In the genomic region with DNA sequence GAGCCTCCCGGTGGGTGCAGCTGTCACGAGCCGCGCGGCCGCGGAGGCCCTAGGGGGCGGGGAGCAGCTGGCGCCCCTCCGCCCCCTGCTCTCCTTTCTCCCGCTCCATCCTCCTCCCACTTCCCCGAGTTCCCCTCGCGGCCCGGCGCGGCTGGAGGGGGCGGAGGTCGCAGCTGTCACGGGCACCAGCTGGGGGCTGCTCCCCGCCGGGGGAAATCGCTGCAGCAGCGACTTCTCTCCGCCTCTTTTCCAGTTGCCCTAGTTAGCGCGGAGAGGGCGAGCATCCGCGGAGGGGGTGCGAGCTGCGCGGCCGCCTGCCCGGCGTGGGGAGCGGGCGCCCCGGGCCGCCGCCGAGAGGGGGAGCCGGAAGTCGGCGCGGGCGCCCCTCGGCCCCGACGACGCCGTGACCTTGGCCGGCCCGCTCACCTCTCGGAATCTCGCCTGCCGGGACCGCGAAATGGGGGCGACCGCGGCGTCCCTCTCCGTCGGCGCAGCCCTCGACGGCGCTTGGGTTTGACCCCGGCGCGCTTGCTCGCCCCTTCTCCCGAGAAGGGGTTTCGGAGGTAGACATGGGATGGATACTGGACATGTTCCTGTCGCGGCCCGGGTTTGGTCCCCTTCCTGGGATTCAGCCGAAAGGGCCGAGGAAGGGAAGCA, we compare ENCODE assay signal across 8 cellular contexts. TPM values are rescaled to one million over a fixed set of nuclear protein-coding genes. Genes with fewer than 3 reads are reported as not detected.
DNase-seq lines count a peak whose midpoint lies in the region; ATAC-seq, FAIRE-seq and TF ChIP-seq lines count a peak whose summit lies in the region.

No MANE protein-coding gene starts in this region.

- H2BK20ac ChIP-seq in IMR-90 (ENCODE audit: low read depth, low read length) = no peak overlapping the region

- 0 out of 2 replicates have a peak overlapping the region, but pooled peaks have one; percentile 1 for H3K4ac ChIP-seq in IMR-90 (ENCODE audit: low read depth, low read length)

- POLR2A ChIA-PET in IMR-90 (lab: Charles Lee; ENCODE audit: unreplicated experiment) (no interaction called here), GM12878 (lab: Charles Lee) (interaction anchor here (0.7 to 0.8 kb wide), 2 partner anchors 15 to 16 kb away, joined by 3 read pairs; no protein-coding TSS in a partner anchor)

- CTCF ChIA-PET in IMR-90 (lab: Yijun Ruan, JAX) = interaction anchor here (1.2 kb wide), 1 partner anchor 69 kb away, joined by 3 read pairs; no protein-coding TSS in a partner anchor
- CTCF ChIA-PET in GM12878 (lab: Yijun Ruan, JAX) = interaction anchor here (0.6 to 2.1 kb wide), 3 partner anchors 16 to 678 kb away, joined by 3 to 6 read pairs (median 3); no protein-coding TSS in a partner anchor

- DNase-seq in COR-L47 (lab: John Stamatoyannopoulos, UW) (peak; percentile 67), IMR-90 (no peak), T-helper 2 cell (peak; percentile 31 to 71 (median 61)), GM12878 (ENCODE audit: low read depth, low spot score) (no peak), NCI-H2029 (lab: John Stamatoyannopoulos, UW) (no peak)

- H4K20me1 ChIP-seq in IMR-90 (ENCODE audit: insufficient read depth, low read length) (peaks cover 19% of the 10 kb centered on the region; the same call in 1 of the 2 replicates), GM12878 (ENCODE audit: control insufficient read depth, insufficient read depth) (no peaks in the 10 kb centered on the region)

- RAD21 ChIA-PET in GM12878 (lab: Charles Lee; ENCODE audit: unreplicated experiment) = interaction anchor here (0.5 to 1.5 kb wide), 4 partner anchors 24 to 161 kb away, joined by 3 to 6 read pairs (median 4); no protein-coding TSS in a partner anchor

- no peak overlapping the region for H3K18ac ChIP-seq in IMR-90 (ENCODE audit: low read depth, low read length)

- WGBS in IMR-90 (ENCODE audit: extremely low coverage in 2 of 2, insufficient read length in 1 of 2), 2 experiments = 1% methylated on average over 42 of the region's 80 CpGs; no CpG with 5 or more reads in 1 of the 2 experiments
- WGBS in GM12878 (ENCODE audit: insufficient coverage, insufficient replicate concordance, low lambda C conversion rate, missing lambda C conversion rate) = 1% methylated on average over 32 of the region's 80 CpGs

- FAIRE-seq in GM12878 (lab: Jason Lieb, UNC) = no peak

- peak overlapping the region; percentile 7; the same call in 1 of the 2 replicates for H3K14ac ChIP-seq in IMR-90 (replicated peaks; ENCODE audit: low read depth, low read length)

- TF ChIP-seq CTCF in IMR-90 (conservative IDR thresholded peaks at IDR 0.05; ENCODE audit: low read depth, low read length) (no peak), GM12878 (IDR thresholded peaks at IDR 0.05 in 2 of 3, conservative IDR thresholded peaks at IDR 0.05 in 1 of 3; ENCODE audit: control insufficient read depth in 2 of 3, extremely low read depth in 1 of 3, insufficient read depth in 1 of 3, low read depth in 3 of 3, low read length in 3 of 3) (no peak)

- H2BK5ac ChIP-seq in IMR-90 (ENCODE audit: low read depth, low read length, poor library complexity, severe bottlenecking) = no peak overlapping the region

- peak overlapping the region; percentile 62 for H2AK9ac ChIP-seq in IMR-90 (replicated peaks; ENCODE audit: low read depth, low read length, poor library complexity)

- H2BK120ac ChIP-seq in IMR-90 (ENCODE audit: low read depth, low read length) = no peak overlapping the region

- peak overlapping the region; percentile 55 for H3K23ac ChIP-seq in IMR-90 (ENCODE audit: low read depth, low read length)

- no peak overlapping the region for H2AK5ac ChIP-seq in IMR-90 (ENCODE audit: low read depth, low read length)

- dilution Hi-C loops in IMR-90 (cut with HindIII; ENCODE audit: low sequenced_read_pairs, unreplicated experiment) = no loop called here

- no peak overlapping the region for H2BK15ac ChIP-seq in IMR-90 (ENCODE audit: low read depth, low read length)

- H4K5ac ChIP-seq in IMR-90 (ENCODE audit: low read depth, low read length) = no peak overlapping the region

- intact Hi-C loops in IMR-90 (cut with micrococcal nuclease) (loop anchor here (5.0 kb wide), 3 partner anchors 69 to 336 kb away; a partner anchor contains a TSS), GM12878 (cut with micrococcal nuclease; ENCODE audit: unreplicated experiment) (loop anchor here (2.0 to 10.0 kb wide), 3 partner anchors 17 to 303 kb away; a partner anchor contains a TSS)

- peak overlapping the region; percentile 22; the same call in 1 of the 2 replicates for H3K27ac ChIP-seq in IMR-90 (ENCODE audit: insufficient read depth, low read length)
- peak overlapping the region; percentile 43; the same call in 1 of the 2 replicates for H3K27ac ChIP-seq in GM12878 (ENCODE audit: control insufficient read depth, insufficient read depth)
- no peak overlapping the region for H3K27ac ChIP-seq in iPS-18a (ENCODE audit: low read length)

- in situ Hi-C loops in IMR-90 (cut with MboI; ENCODE audit: low sequenced_read_pairs) (no loop called here), GM12878 (cut with MboI) (no loop called here)

- H3K9ac ChIP-seq in IMR-90 (ENCODE audit: low read depth, low read length) (peak overlapping the region; percentile 55), GM12878 (ENCODE audit: control insufficient read depth, insufficient read depth, low read length) (peak overlapping the region; percentile 70), iPS-18a (ENCODE audit: low read length) (peak overlapping the region; percentile 33), skeletal muscle satellite cell (ENCODE audit: low read depth, low read length) (peak overlapping the region; percentile 87)

- TF ChIP-seq EP300 in GM12878 (IDR thresholded peaks at IDR 0.05; ENCODE audit: borderline replicate concordance in 1 of 2, control insufficient read depth in 1 of 2, low read depth in 2 of 2, low read length in 2 of 2) = no peak

- no peak overlapping the region for H4K91ac ChIP-seq in IMR-90 (ENCODE audit: insufficient read depth, low read depth, low read length)

- peak overlapping the region; percentile 90 for H3K4me2 ChIP-seq in IMR-90 (ENCODE audit: low read depth, low read length)
- peak overlapping the region; percentile 85 for H3K4me2 ChIP-seq in GM12878 (ENCODE audit: control insufficient read depth, insufficient read depth)
- peak overlapping the region; percentile 88 for H3K4me2 ChIP-seq in skeletal muscle satellite cell (ENCODE audit: low read length)

- peaks cover 22 to 30% of the 10 kb centered on the region in 2 experiments for H3K79me1 ChIP-seq in IMR-90 (ENCODE audit: low read depth in 1 of 2, low read length in 2 of 2)

- no peaks in the 10 kb centered on the region for H3K9me3 ChIP-seq in IMR-90 (ENCODE audit: control insufficient read depth, insufficient read depth, low read length)
- no peaks in the 10 kb centered on the region for H3K9me3 ChIP-seq in GM12878 (replicated peaks; ENCODE audit: control insufficient read depth, insufficient read depth, low read length)
- H3K9me3 ChIP-seq in iPS-18a (ENCODE audit: control insufficient read depth, low read depth, low read length) = no peaks in the 10 kb centered on the region
- no peaks in the 10 kb centered on the region for H3K9me3 ChIP-seq in skeletal muscle satellite cell (replicated peaks; ENCODE audit: low read length)

- SMC1A ChIA-PET in GM12878 (lab: Charles Lee; ENCODE audit: uncharacterized antibody, unreplicated experiment) = interaction anchor here (0.9 to 3.4 kb wide), 4 partner anchors 17 to 94 kb away, joined by 3 to 23 read pairs (median 8); no protein-coding TSS in a partner anchor

- H3K4me3 ChIP-seq in IMR-90 (ENCODE audit: insufficient read depth, low read depth, low read length) (peak overlapping the region; percentile 94), GM12878 (peak overlapping the region; percentile 91), iPS-18a (ENCODE audit: low read length) (peak overlapping the region; percentile 73), skeletal muscle satellite cell (ENCODE audit: low read length) (peak overlapping the region; percentile 85)

- BruUV-seq in IMR-90 (replicated peaks; lab: Mats Ljungman, UMichigan) (no TSS peak), GM12878 (replicated peaks; lab: Mats Ljungman, UMichigan) (no TSS peak)

- TF ChIP-seq POLR2A in IMR-90 (IDR thresholded peaks at IDR 0.05; ENCODE audit: low read depth, low read length) (no peak), GM12878 (IDR thresholded peaks at IDR 0.05; ENCODE audit: low read depth, low read length) (no peak)

- H3K27me3 ChIP-seq in IMR-90 (ENCODE audit: control insufficient read depth, insufficient read depth, low read length) (no peaks in the 10 kb centered on the region), GM12878 (replicated peaks in 1 of 2; ENCODE audit: control insufficient read depth in 2 of 2, insufficient read depth in 2 of 2, low read length in 1 of 2) (no peaks in the 10 kb centered on the region), iPS-18a (ENCODE audit: control insufficient read depth, insufficient read depth, low read length) (peaks cover 28% of the 10 kb centered on the region), skeletal muscle satellite cell (ENCODE audit: control insufficient read depth, insufficient read depth, low read length) (no peaks in the 10 kb centered on the region)

- peak overlapping the region in 1 of 2 experiments; percentile 35; a peak in 1 of 4 replicates for H4K8ac ChIP-seq in IMR-90 (ENCODE audit: low read depth in 2 of 2, low read length in 2 of 2)

- peaks cover 50% of the 10 kb centered on the region for H3K79me2 ChIP-seq in GM12878 (ENCODE audit: control insufficient read depth, insufficient read depth, low read length)

- peak; percentile 26 for ATAC-seq in GM21447 (IDR thresholded peaks at IDR 0.05; ENCODE audit: unreplicated experiment)
- peak; percentile 59 for ATAC-seq in IMR-90 (ENCODE audit: low read depth)
- ATAC-seq in GM12878 = peak; percentile 58

- no peak for TF ChIP-seq RAD21 in IMR-90 (IDR thresholded peaks at IDR 0.05; ENCODE audit: low read length)
- no peak for TF ChIP-seq RAD21 in GM12878 (IDR thresholded peaks at IDR 0.05; ENCODE audit: insufficient read depth, low read depth, low read length)

- H3K4me1 ChIP-seq in IMR-90 (ENCODE audit: control insufficient read depth, insufficient read depth, low read length) (peaks cover 7% of the 10 kb centered on the region), GM12878 (ENCODE audit: control insufficient read depth, insufficient read depth, low read length) (peaks cover 8% of the 10 kb centered on the region), iPS-18a (ENCODE audit: control insufficient read depth, low read depth, low read length) (peaks cover 17% of the 10 kb centered on the region), skeletal muscle satellite cell (ENCODE audit: control insufficient read depth, insufficient read depth, low read length) (peaks cover 20% of the 10 kb centered on the region)

- H2AFZ ChIP-seq in IMR-90 (replicated peaks; ENCODE audit: low read length, poor library complexity) = peak overlapping the region; percentile 98
- H2AFZ ChIP-seq in GM12878 (ENCODE audit: control insufficient read depth, low read depth, low read length) = peak overlapping the region; percentile 73

- peaks cover 6% of the 10 kb centered on the region for H3K9me1 ChIP-seq in IMR-90 (ENCODE audit: insufficient read depth, low read length)

- H3K36me3 ChIP-seq in IMR-90 (ENCODE audit: control insufficient read depth, insufficient read depth, low read length) (no peaks in the 10 kb centered on the region), GM12878 (ENCODE audit: control insufficient read depth in 2 of 2, insufficient read depth in 2 of 2, low read length in 1 of 2) (no peaks in the 10 kb centered on the region), iPS-18a (ENCODE audit: control insufficient read depth, low read depth, low read length) (no peaks in the 10 kb centered on the region), skeletal muscle satellite cell (ENCODE audit: insufficient read depth, low read length) (no peaks in the 10 kb centered on the region)

- no peak overlapping the region for H3K56ac ChIP-seq in IMR-90 (ENCODE audit: extremely low read depth, insufficient read depth, low read length)

RNA-seq across cellular contexts. Expression of a gene that starts 0.7 kb away (rescaled TPM):
- total RNA-seq in IMR-90 (2012; rRNA removed) (11.3 and 13.1 TPM in 2 replicates), GM12878 (2014; rRNA removed) (7.1 and 8.0 TPM in 2 replicates), GM12878 (2014; rRNA removed; fragmentation: Illumina TruSeq; extraction: Trizol) (7.9 and 8.3 TPM in 2 replicates), GM12878 (2021) (6.3 and 7.3 TPM in 2 replicates)
- polyA plus RNA-seq in IMR-90 (2012; rRNA removed) (6.7 and 6.9 TPM in 2 replicates), GM12878 (2011; rRNA removed) (32.0 and 35.6 TPM in 2 replicates), GM12878 (2014; fragmentation: Illumina TruSeq; extraction: Trizol) (8.7 and 9.4 TPM in 2 replicates), GM12878 (2014; fragmentation: Nextera tagmentation; extraction: Ambion mirVana) (1 to 10 TPM; 1.9 to 3.3 TPM), GM12878 (2014; rRNA removed) (4.8 and 5.1 TPM in 2 replicates), GM12878 (2016; fragmentation: Nextera tagmentation; extraction: Ambion mirVana) (1 to 10 TPM; 1.8 to 2.4 TPM)
- polyA plus RNA-seq in IMR-90 (2012; cell fraction: cytosol; rRNA removed) = 2.2 and 2.7 TPM in 2 replicates
- polyA plus RNA-seq in IMR-90 (2012; cell fraction: nucleus; rRNA removed; ENCODE audit: low replicate concordance) = 3.8 and 13.9 TPM in 2 replicates
- total RNA-seq in GM12878 (2013; cell fraction: nucleolus; rRNA removed) = 60.6 and 70.3 TPM in 2 replicates
- polyA plus RNA-seq in GM12878 (2011; ENCODE audit: low read depth) = 7.8 TPM
- polyA plus RNA-seq in GM12878 (2011; cell fraction: cytosol; rRNA removed) = 23.4 and 24.4 TPM in 2 replicates
- polyA plus RNA-seq in GM12878 (2011; cell fraction: nucleus; rRNA removed) = 24.2 and 27.9 TPM in 2 replicates
- polyA plus RNA-seq in GM12878 (2012) = 9.6 and 10.4 TPM in 2 replicates
- 88.3 and 108 TPM in 2 replicates for polyA minus RNA-seq in GM12878 (2011; rRNA and poly(A)+ RNA removed)
- 19.0 and 19.9 TPM in 2 replicates for polyA minus RNA-seq in GM12878 (2011; cell fraction: cytosol; rRNA and poly(A)+ RNA removed)
- polyA minus RNA-seq in GM12878 (2011; cell fraction: nucleus; rRNA and poly(A)+ RNA removed) = 60.0 and 123 TPM in 2 replicates
- 9.6 and 11.2 TPM in 2 replicates for total RNA-seq in skeletal muscle satellite cell (2012; rRNA removed)

Comparison
In these comparisons a context has a peak if more than half of its experiments do, and no peak if none do; other contexts are left out.
1. DNase-seq: peak in COR-L47 (single experiment) and T-helper 2 cell (5 of 5); none in IMR-90 (single experiment), GM12878 (single experiment) and NCI-H2029 (single experiment).
2. H3K9ac ChIP-seq: peak in every context shown above with its lines; median percentile 87 in skeletal muscle satellite cell; 70 in GM12878; 55 in IMR-90; 33 in iPS-18a.
3. Peak in every context shown above with its lines, with median percentiles within 50 percentile points of each other: ATAC-seq, H3K4me2 ChIP-seq and H3K4me3 ChIP-seq.